27 cellular contexts compared by ENCODE assay signal in genomic region chr18:74221081-74221480, GRCh38.
"Had no signal": no experiment of that assay in that cellular context is flagged by ENCODE, and none has a peak within 500 bp of the region (broad histone marks: within the 10 kb centered on the region; RNA-seq: fewer than 3 reads in every experiment).

No MANE protein-coding gene starts in this region.

- H3K9me3 ChIP-seq: colonic mucosa, esophagus squamous epithelium, gastrocnemius medialis, heart right ventricle, left lung, lower lobe of right lung, mucosa of descending colon had no signal

- H3K36me3 ChIP-seq: colonic mucosa, esophagus squamous epithelium, gastrocnemius medialis, heart right ventricle, left lung, lower lobe of right lung had no signal

- FAIRE-seq: endometrium, keratinocyte had no signal

- H3K27ac ChIP-seq: colonic mucosa, epithelial cell of prostate, esophagus squamous epithelium, gastrocnemius medialis, heart right ventricle, left lung, lower lobe of right lung had no signal

- H3K4me3 ChIP-seq: colonic mucosa, esophagus squamous epithelium, gastrocnemius medialis, heart right ventricle, left lung, lower lobe of right lung, mucosa of descending colon had no signal

- H3K27me3 ChIP-seq: colonic mucosa, esophagus squamous epithelium, gastrocnemius medialis, heart right ventricle, left lung had no signal

- DNase-seq: colonic mucosa; cortex of kidney; effector CD8-positive, alpha-beta T cell; effector memory CD8-positive, alpha-beta T cell; endodermal cell; erythroblast; esophagus squamous epithelium; foreskin fibroblast; foreskin melanocyte; gastrocnemius medialis; glutamatergic neuron; head of caudate nucleus; heart right ventricle; hippocampal formation; immature natural killer cell; left cardiac atrium; left lung; left ventricle myocardium superior; lower lobe of right lung; mesenchymal stem cell; mucosa of descending colon; naive B cell; naive thymus-derived CD8-positive, alpha-beta T cell had no signal

- H3K4me1 ChIP-seq: colonic mucosa, gastrocnemius medialis, heart right ventricle, left lung, lower lobe of right lung had no signal

- ATAC-seq: effector memory CD8-positive, alpha-beta T cell; esophagus mucosa; gastrocnemius medialis; heart right ventricle; left cardiac atrium; left lung; left ventricle myocardium superior; lower lobe of right lung; mucosa of descending colon; naive thymus-derived CD8-positive, alpha-beta T cell had no signal
